Comparison of ENCODE assay signal across 8 cellular contexts in genomic region chr1:117366281-117366981, GRCh38. TPM values are rescaled to one million over a fixed set of nuclear protein-coding genes. Genes with fewer than 3 reads are reported as not detected.
DNase-seq lines count a peak whose midpoint lies in the region; ATAC-seq and TF ChIP-seq lines count a peak whose summit lies in the region.

No MANE protein-coding gene starts in this region.

- H3K4me1 ChIP-seq in Karpas-422 (ENCODE audit: low read length) (peaks cover 24% of the 10 kb centered on the region), heart right ventricle (peaks cover 0 to 60% (median 51%) of the 10 kb centered on the region in 9 donors)

- H3K9me3 Mint-ChIP-seq in type B pancreatic cell: no peaks in the 10 kb centered on the region

- H3K27me3 Mint-ChIP-seq in type B pancreatic cell: no peaks in the 10 kb centered on the region

- no peaks in the 10 kb centered on the region for H3K27me3 ChIP-seq in Karpas-422 (ENCODE audit: low read length)
- H3K27me3 ChIP-seq in heart right ventricle: no peaks in the 10 kb centered on the region

- H3K4me1 Mint-ChIP-seq in type B pancreatic cell (ENCODE audit: unreplicated experiment): peaks cover 38% of the 10 kb centered on the region

- DNase-seq in GDM1 (lab: John Stamatoyannopoulos, UW): peak; percentile 80
- peak; percentile 93 for DNase-seq in Karpas-422
- DNase-seq in SW480 (ENCODE audit: low spot score): peak; percentile 69
- peak; percentile 84 to 91 for DNase-seq in heart right ventricle
- peak; percentile 96 for DNase-seq in posterior vena cava (ENCODE audit: low spot score)
- DNase-seq in type B pancreatic cell (ENCODE audit: extremely low spot score, unreplicated experiment): peak; percentile 91

- no peaks in the 10 kb centered on the region for H3K9me2 ChIP-seq in Karpas-422 (replicated peaks; ENCODE audit: insufficient read depth, low read length)

- H3K36me3 Mint-ChIP-seq in type B pancreatic cell: no peaks in the 10 kb centered on the region

- H3K4me3 ChIP-seq in Karpas-422 (ENCODE audit: low read length) (peak overlapping the region; percentile 81), heart right ventricle (peak overlapping the region; percentile 78 to 96 (median 90))

- H3K9me3 ChIP-seq in Karpas-422 (ENCODE audit: low read length): no peaks in the 10 kb centered on the region
- H3K9me3 ChIP-seq in heart right ventricle: no peaks in the 10 kb centered on the region

- H3K36me3 ChIP-seq in Karpas-422 (ENCODE audit: insufficient read depth, low read length) (no peaks in the 10 kb centered on the region), heart right ventricle (no peaks in the 10 kb centered on the region)

- H3K9ac ChIP-seq in Karpas-422 (ENCODE audit: low read length): peak overlapping the region; percentile 84

- H2AFZ ChIP-seq in Karpas-422 (ENCODE audit: low read length): peak overlapping the region; percentile 64

- H3K4me3 Mint-ChIP-seq in type B pancreatic cell: peak overlapping the region; percentile 98

- TF ChIP-seq CTCF in heart right ventricle (IDR thresholded peaks at IDR 0.05): peak in 1 of 9 donors; percentile 12
- TF ChIP-seq CTCF in type B pancreatic cell (conservative IDR thresholded peaks at IDR 0.05): peak; percentile 31

- peak overlapping the region; percentile 77 for H3K4me2 ChIP-seq in Karpas-422 (ENCODE audit: low read depth, low read length, poor library complexity, severe bottlenecking)

- H3K27ac ChIP-seq in Karpas-422 (ENCODE audit: low read length) (peak overlapping the region; percentile 76), adipose tissue (ENCODE audit: low read depth, low read length) (peak overlapping the region; percentile 83), heart right ventricle (peak overlapping the region; percentile 93 to 100 (median 98))

- WGBS in adipose tissue, 3 donors: 0 to 1% (median 0%) methylated on average over 46 to 63 of the region's 63 CpGs
- WGBS in heart right ventricle, 2 donors: 0 to 1% methylated on average over 58 to 63 of the region's 63 CpGs

- intact Hi-C loops in heart right ventricle (cut with DNase I) (loop anchor here in 3 of 10 donors (5.0 to 10.0 kb wide), 6 partner anchors 96 to 558 kb away; partner anchors contain the start of genes TENT5C (in 2 of the 3), TRIM45 (in 2 of the 3), GDAP2 (in 1 of the 3) and WDR3 (in 1 of the 3)), posterior vena cava (cut with DNase I) (no loop called here)

- ATAC-seq in GM21786 (IDR thresholded peaks at IDR 0.05; ENCODE audit: unreplicated experiment): peak; percentile 31
- ATAC-seq in heart right ventricle: peak; percentile 80 to 92 (median 90)

- peaks cover 44% of the 10 kb centered on the region for H3K79me2 ChIP-seq in Karpas-422 (ENCODE audit: low read length)

- H3K27ac Mint-ChIP-seq in type B pancreatic cell: peak overlapping the region; percentile 97

- peaks cover 3% of the 10 kb centered on the region; the same call in 1 of the 2 replicates for H4K20me1 ChIP-seq in Karpas-422 (ENCODE audit: insufficient read depth, low read depth, low read length)

RNA-seq across cellular contexts. Expression of gene MAN1A2, which starts 0.8 kb away (rescaled TPM):
- 29.5 and 43.0 TPM in 2 replicates for total RNA-seq in Karpas-422 (2014; rRNA removed; shearing (Covaris generic); ENCODE audit: low replicate concordance)
- polyA plus RNA-seq in adipose tissue: 10 to 100 TPM; 10.9 to 11.8 (median 11.3) TPM
- 10 to 100 TPM; 22.6 to 37.3 (median 26.3) TPM for total RNA-seq in heart right ventricle
- polyA plus RNA-seq in heart right ventricle: 1 to 10 TPM; 5.1 to 6.4 TPM
- total RNA-seq in posterior vena cava: 10 to 100 TPM; 47.3 to 48.7 TPM
- 47.8 and 56.1 TPM in 2 replicates for total RNA-seq in type B pancreatic cell (ENCODE audit: low replicate concordance)

Comparison
In these comparisons a context has a peak if more than half of its experiments do, and no peak if none do; other contexts are left out.
1. Peak in every context shown above with its lines: DNase-seq, ATAC-seq, H3K4me3 ChIP-seq and H3K27ac ChIP-seq.